In the genomic region with DNA sequence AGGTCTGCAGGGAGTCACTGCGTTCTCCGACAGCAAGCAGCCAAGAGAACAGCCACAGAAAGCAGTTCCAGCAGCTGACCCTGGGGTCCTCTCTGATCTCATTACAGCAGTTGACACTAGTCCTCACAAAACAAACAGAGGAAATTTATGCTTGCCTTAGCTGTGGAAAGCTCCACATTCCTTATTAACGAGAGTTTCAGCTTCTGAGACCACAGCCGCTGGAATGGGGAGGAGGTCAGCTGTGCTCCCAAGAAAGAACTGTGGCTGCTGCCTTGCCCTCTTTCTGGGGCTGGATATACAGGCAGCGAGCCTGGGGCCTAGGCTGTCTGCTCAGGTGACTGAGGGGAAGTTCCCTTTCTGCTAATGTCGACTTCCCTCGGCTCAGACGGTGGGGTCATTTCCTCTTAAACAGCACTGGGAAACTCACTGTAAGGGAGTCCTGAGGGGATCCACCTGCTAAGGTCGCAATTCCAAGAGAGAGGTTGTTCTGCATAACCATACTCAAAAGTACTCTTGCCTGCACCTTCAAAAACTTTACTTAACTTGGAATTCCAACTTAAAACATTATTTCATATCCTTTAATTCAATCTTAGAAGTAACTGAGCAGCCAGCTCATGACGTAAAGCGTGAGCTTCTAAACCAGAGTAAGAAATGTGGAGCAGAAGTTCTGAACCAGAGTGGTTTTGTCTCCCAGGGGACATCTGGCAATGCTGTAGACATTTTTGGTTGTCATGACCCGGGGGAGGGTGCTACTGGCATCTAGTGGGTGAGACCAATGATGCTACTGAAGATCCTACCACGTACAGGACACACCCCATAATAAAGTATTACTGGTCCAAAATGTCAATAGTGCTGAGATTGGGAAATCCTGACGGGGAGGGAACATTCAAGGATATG, we compare ENCODE assay signal across 8 cellular contexts.
DNase-seq lines count a peak whose midpoint lies in the region; ATAC-seq and TF ChIP-seq lines count a peak whose summit lies in the region.

No MANE protein-coding gene starts in this region.

- H3K27me3 ChIP-seq in DND-41 (ENCODE audit: insufficient read depth, low read length, poor library complexity) (no peaks in the 10 kb centered on the region), Karpas-422 (ENCODE audit: low read length) (no peaks in the 10 kb centered on the region)

- no peak overlapping the region for H3K4me3 ChIP-seq in DND-41 (ENCODE audit: low read depth in 1 of 2, low read length in 2 of 2)
- no peak overlapping the region for H3K4me3 ChIP-seq in Karpas-422 (ENCODE audit: low read length)

- H3K9me3 ChIP-seq in DND-41 (ENCODE audit: insufficient read depth, low read length, severe bottlenecking) (no peaks in the 10 kb centered on the region), Karpas-422 (ENCODE audit: low read length) (no peaks in the 10 kb centered on the region)

- H3K9me2 ChIP-seq in Karpas-422 (replicated peaks; ENCODE audit: insufficient read depth, low read length): no peaks in the 10 kb centered on the region

- peaks cover 5% of the 10 kb centered on the region for H3K36me3 Mint-ChIP-seq in nephron (ENCODE audit: low read depth)

- H3K27ac Mint-ChIP-seq in nephron: no peak overlapping the region

- H3K27ac ChIP-seq in DND-41 (ENCODE audit: low read length) (peak overlapping the region; percentile 30), Karpas-422 (ENCODE audit: low read length) (no peak overlapping the region)

- H4K20me1 ChIP-seq in DND-41 (ENCODE audit: insufficient read depth, low read length) (no peaks in the 10 kb centered on the region), Karpas-422 (ENCODE audit: insufficient read depth, low read depth, low read length) (no peaks in the 10 kb centered on the region)

- DNase-seq in DND-41 (peak; percentile 54), Karpas-422 (peak; percentile 50), astrocyte of the hippocampus (ENCODE audit: low read depth, low spot score) (peak; percentile 92), NCI-H524 (lab: John Stamatoyannopoulos, UW) (no peak), HCEC 1CT (no peak), posterior cingulate gyrus (no peak)

- intact Hi-C loops in posterior cingulate gyrus (cut with DNase I): loop anchor here (2.0 kb wide), 1 partner anchor 246 kb away; no protein-coding TSS in a partner anchor

- H3K4me1 Mint-ChIP-seq in nephron: peaks cover 24% of the 10 kb centered on the region

- no peaks in the 10 kb centered on the region for H3K79me2 ChIP-seq in DND-41 (ENCODE audit: insufficient read depth, low read length)
- H3K79me2 ChIP-seq in Karpas-422 (ENCODE audit: low read length): no peaks in the 10 kb centered on the region

- peak overlapping the region; percentile 21 to 36 (median 27) for H3K4me3 Mint-ChIP-seq in nephron

- H2AFZ ChIP-seq in DND-41 (ENCODE audit: low read depth, low read length): no peak overlapping the region
- peak overlapping the region; percentile 80; the same call in 1 of the 2 replicates for H2AFZ ChIP-seq in Karpas-422 (ENCODE audit: low read length)

- ATAC-seq in DND-41 (ENCODE audit: insufficient read depth, low read depth): peak; percentile 27; the same call in 1 of the 3 replicates
- ATAC-seq in GM21515 (IDR thresholded peaks at IDR 0.05; ENCODE audit: unreplicated experiment): peak; percentile 59

- TF ChIP-seq CTCF in DND-41 (IDR thresholded peaks at IDR 0.05; ENCODE audit: borderline replicate concordance, extremely low read depth, low read length, poor library complexity, severe bottlenecking) (peak; percentile 14), nephron (IDR thresholded peaks at IDR 0.05; ENCODE audit: unreplicated experiment in 3 of 3) (no peak)

- H3K9me3 Mint-ChIP-seq in nephron: no peaks in the 10 kb centered on the region

- H3K9ac ChIP-seq in DND-41 (ENCODE audit: low read depth, low read length): no peak overlapping the region
- no peak overlapping the region for H3K9ac ChIP-seq in Karpas-422 (ENCODE audit: low read length)

- H3K4me1 ChIP-seq in DND-41 (ENCODE audit: insufficient read depth, low read length) (peaks cover 49% of the 10 kb centered on the region), Karpas-422 (ENCODE audit: low read length) (peaks cover 34% of the 10 kb centered on the region)

- H3K4me2 ChIP-seq in DND-41 (ENCODE audit: insufficient read depth, low read length) (no peak overlapping the region), Karpas-422 (ENCODE audit: low read depth, low read length, poor library complexity, severe bottlenecking) (peak overlapping the region; percentile 6)

- no peaks in the 10 kb centered on the region for H3K27me3 Mint-ChIP-seq in nephron (ENCODE audit: low read depth)

- no peaks in the 10 kb centered on the region for H3K36me3 ChIP-seq in DND-41 (ENCODE audit: insufficient read depth, low read length)
- H3K36me3 ChIP-seq in Karpas-422 (ENCODE audit: insufficient read depth, low read length): no peaks in the 10 kb centered on the region

Comparison
In these comparisons a context has a peak if more than half of its experiments do, and no peak if none do; other contexts are left out.
1. DNase-seq: peak in DND-41 (single experiment), Karpas-422 (single experiment) and astrocyte of the hippocampus (single experiment); none in NCI-H524 (0 of 2), HCEC 1CT (single experiment) and posterior cingulate gyrus (0 of 10).